Comparison of ENCODE assay signal across 8 cellular contexts in genomic region chr19:2032296-2032941, GRCh38. TPM values are rescaled to one million over a fixed set of nuclear protein-coding genes. Genes with fewer than 3 reads are reported as not detected.
DNase-seq lines count a peak whose midpoint lies in the region; ATAC-seq and TF ChIP-seq lines count a peak whose summit lies in the region.

No MANE protein-coding gene starts in this region.

- H3K9me3 Mint-ChIP-seq in naive thymus-derived CD4-positive, alpha-beta T cell, result peaks cover 0 to 3% (median 0%) of the 10 kb centered on the region in 11 donors

- H3K9me2 ChIP-seq in Karpas-422 (replicated peaks; ENCODE audit: insufficient read depth, low read length), result no peaks in the 10 kb centered on the region

- intact Hi-C loops in naive thymus-derived CD4-positive, alpha-beta T cell (cut with micrococcal nuclease), result no loop called here

- peak overlapping the region; percentile 70 to 85 (median 78) for H3K4me3 Mint-ChIP-seq in naive thymus-derived CD4-positive, alpha-beta T cell

- no peak overlapping the region for H2AFZ ChIP-seq in Karpas-422 (ENCODE audit: low read length)

- TF ChIP-seq CTCF in fibroblast of mammary gland (conservative IDR thresholded peaks at IDR 0.05; ENCODE audit: control insufficient read depth, insufficient read depth, low read depth, low read length), result no peak

- peak overlapping the region; percentile 86 to 94 (median 91) for H3K27ac Mint-ChIP-seq in naive thymus-derived CD4-positive, alpha-beta T cell

- no peak overlapping the region for H3K9ac ChIP-seq in Karpas-422 (ENCODE audit: low read length)

- DNase-seq in activated naive CD4-positive, alpha-beta T cell treated with Interleukin-2 at 50 U/mL for 16 hours, result peak; percentile 51
- DNase-seq in activated naive CD4-positive, alpha-beta T cell (lab: John Stamatoyannopoulos, UW), result no peak
- peak; percentile 56 for DNase-seq in NCI-H2227 (lab: John Stamatoyannopoulos, UW; ENCODE audit: unreplicated experiment)
- peak; percentile 35 for DNase-seq in activated T-helper 1 cell treated with Interleukin-2 at 50 U/mL for 16 hours (ENCODE audit: low read depth)
- DNase-seq in fibroblast of mammary gland (ENCODE audit: low read depth), result peak; percentile 88
- peak in 1 of 9 donors; percentile 27 for DNase-seq in naive thymus-derived CD4-positive, alpha-beta T cell
- no peak for DNase-seq in Karpas-422

- no peak overlapping the region for H3K4me2 ChIP-seq in Karpas-422 (ENCODE audit: low read depth, low read length, poor library complexity, severe bottlenecking)

- peaks cover 14 to 26% of the 10 kb centered on the region in 2 donors for H3K4me1 ChIP-seq in naive thymus-derived CD4-positive, alpha-beta T cell (ENCODE audit: control insufficient read depth in 2 of 2, insufficient read depth in 2 of 2, low read length in 2 of 2)
- peaks cover 6% of the 10 kb centered on the region for H3K4me1 ChIP-seq in Karpas-422 (ENCODE audit: low read length)

- POLR2A ChIA-PET in naive thymus-derived CD4-positive, alpha-beta T cell (lab: Charles Lee), result interaction anchor here (0.8 to 2.9 kb wide), 7 partner anchors 11 to 206 kb away, joined by 3 to 34 read pairs (median 4); partner anchors contain the start of gene MKNK2

- no peaks in the 10 kb centered on the region for H3K27me3 ChIP-seq in naive thymus-derived CD4-positive, alpha-beta T cell (ENCODE audit: control insufficient read depth in 2 of 2, insufficient read depth in 2 of 2, low read length in 2 of 2)
- no peaks in the 10 kb centered on the region for H3K27me3 ChIP-seq in Karpas-422 (ENCODE audit: low read length)

- no peaks in the 10 kb centered on the region for H3K27me3 Mint-ChIP-seq in naive thymus-derived CD4-positive, alpha-beta T cell

- H3K4me1 Mint-ChIP-seq in naive thymus-derived CD4-positive, alpha-beta T cell, result peaks cover 11 to 40% (median 26%) of the 10 kb centered on the region in 7 donors

- H3K79me2 ChIP-seq in Karpas-422 (ENCODE audit: low read length), result no peaks in the 10 kb centered on the region

- peak overlapping the region; percentile 63 for H3K27ac ChIP-seq in naive thymus-derived CD4-positive, alpha-beta T cell (ENCODE audit: low read depth, low read length)
- H3K27ac ChIP-seq in Karpas-422 (ENCODE audit: low read length), result no peak overlapping the region

- H3K9me3 ChIP-seq in naive thymus-derived CD4-positive, alpha-beta T cell (ENCODE audit: control insufficient read depth in 2 of 3, low read length in 3 of 3), result peaks cover 0 to 4% (median 0%) of the 10 kb centered on the region in 3 experiments
- H3K9me3 ChIP-seq in Karpas-422 (ENCODE audit: low read length), result no peaks in the 10 kb centered on the region

- ATAC-seq in naive thymus-derived CD4-positive, alpha-beta T cell, result peak; percentile 82
- no peak for ATAC-seq in HG03039 (IDR thresholded peaks at IDR 0.05; ENCODE audit: unreplicated experiment)

- H3K36me3 Mint-ChIP-seq in naive thymus-derived CD4-positive, alpha-beta T cell, result no peaks in the 10 kb centered on the region

- H3K4me3 ChIP-seq in fibroblast of mammary gland (ENCODE audit: control insufficient read depth, low read depth, low read length) (no peak overlapping the region), Karpas-422 (ENCODE audit: low read length) (no peak overlapping the region)
- H3K4me3 ChIP-seq in naive thymus-derived CD4-positive, alpha-beta T cell (ENCODE audit: low read length), result peak overlapping the region; percentile 26

- H4K20me1 ChIP-seq in Karpas-422 (ENCODE audit: insufficient read depth, low read depth, low read length), result no peaks in the 10 kb centered on the region

- CTCF ChIA-PET in naive thymus-derived CD4-positive, alpha-beta T cell (lab: Charles Lee), result interaction anchor here (0.6 to 0.7 kb wide), 2 partner anchors 12 to 40 kb away, joined by 3 read pairs; no protein-coding TSS in a partner anchor

- no peaks in the 10 kb centered on the region for H3K36me3 ChIP-seq in naive thymus-derived CD4-positive, alpha-beta T cell (ENCODE audit: control insufficient read depth in 2 of 3, insufficient read depth in 3 of 3, low read length in 3 of 3)
- H3K36me3 ChIP-seq in Karpas-422 (ENCODE audit: insufficient read depth, low read length), result no peaks in the 10 kb centered on the region

RNA-seq across cellular contexts. Expression of gene BTBD2, which starts 16.9 kb away (rescaled TPM):
- total RNA-seq in naive thymus-derived CD4-positive, alpha-beta T cell, result 10 to 100 TPM; 53.0 to 70.8 (median 67.5) TPM
- 1 to 10 TPM; 5.2 to 6.5 TPM for polyA plus RNA-seq in naive thymus-derived CD4-positive, alpha-beta T cell
- total RNA-seq in Karpas-422 (2014; rRNA removed; shearing (Covaris generic); ENCODE audit: low replicate concordance), result 66.8 and 112 TPM in 2 replicates

RNA-seq across cellular contexts. Expression of gene MKNK2, which starts 18.6 kb away (rescaled TPM):
- total RNA-seq in naive thymus-derived CD4-positive, alpha-beta T cell, result 100 to 1,000 TPM; 190 to 347 (median 238) TPM
- 10 to 100 TPM; 28.8 to 52.9 TPM for polyA plus RNA-seq in naive thymus-derived CD4-positive, alpha-beta T cell
- 526 and 862 TPM in 2 replicates for total RNA-seq in Karpas-422 (2014; rRNA removed; shearing (Covaris generic); ENCODE audit: low replicate concordance)

Comparison
In these comparisons a context has a peak if more than half of its experiments do, and no peak if none do; other contexts are left out.
1. DNase-seq: peak in activated naive CD4-positive, alpha-beta T cell treated with Interleukin-2 at 50 U/mL for 16 hours (single experiment), NCI-H2227 (single experiment), activated T-helper 1 cell treated with Interleukin-2 at 50 U/mL for 16 hours (single experiment) and fibroblast of mammary gland (single experiment); none in activated naive CD4-positive, alpha-beta T cell (0 of 4) and Karpas-422 (single experiment).